In the genomic region with DNA sequence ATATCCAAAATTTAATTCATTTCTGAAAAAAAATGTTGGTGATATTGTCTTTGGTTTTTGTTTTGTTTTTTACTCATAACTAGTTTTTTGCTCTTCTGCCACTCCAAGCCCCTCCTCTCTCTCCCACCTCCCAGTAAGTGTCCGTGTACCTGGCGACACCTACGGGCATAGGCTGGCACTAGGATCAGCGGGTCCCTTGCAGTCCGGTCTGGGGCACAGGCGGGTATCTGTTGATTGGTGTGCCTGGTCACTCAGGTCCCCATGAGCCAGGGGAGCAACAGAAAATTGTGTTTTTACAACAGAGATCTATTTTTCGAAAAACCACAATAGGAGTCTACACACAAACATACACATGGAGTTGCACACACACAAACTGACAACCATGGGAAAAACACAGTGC, we compare ENCODE assay signal across 15 cellular contexts.
DNase-seq lines count a peak whose midpoint lies in the region; TF ChIP-seq lines count a peak whose summit lies in the region.
"Had no signal": no experiment of that assay in that cellular context is flagged by ENCODE, and none has a peak within 500 bp of the region (broad histone marks: within the 10 kb centered on the region; RNA-seq: fewer than 3 reads in every experiment).

No MANE protein-coding gene starts in this region.

- H3K9me3 Mint-ChIP-seq in H9 = no peaks in the 10 kb centered on the region
- H3K9me3 Mint-ChIP-seq: CD8-positive, alpha-beta memory T cell had no signal

- no peak overlapping the region for H3K4me3 Mint-ChIP-seq in H9
- H3K4me3 Mint-ChIP-seq: B cell; CD8-positive, alpha-beta memory T cell had no signal

- H3K4ac ChIP-seq in neuronal stem cell (ENCODE audit: low read length) (no peak overlapping the region), H9 (ENCODE audit: low read depth, low read length) (no peak overlapping the region)

- peak; percentile 28 for DNase-seq in NCI-H748 (lab: John Stamatoyannopoulos, UW; ENCODE audit: unreplicated experiment)
- DNase-seq in NCI-H748 treated with DMSO at 0.1 percent for 48 hours (lab: John Stamatoyannopoulos, UW) = no peak
- peak; percentile 70 for DNase-seq in NCI-H69 (lab: John Stamatoyannopoulos, UW)
- DNase-seq in cerebellar cortex (ENCODE audit: low spot score) = peak; percentile 80
- DNase-seq in neuronal stem cell (ENCODE audit: low spot score) = no peak
- DNase-seq in iPS-NIHi11 (ENCODE audit: low spot score) = no peak
- no peak for DNase-seq in H9
- no peak for DNase-seq in stimulated activated naive CD4-positive, alpha-beta T cell (lab: John Stamatoyannopoulos, UW)
- DNase-seq: CD8-positive, alpha-beta memory T cell; COR-L47; GDM1; GM23248; IMR-90 had no signal

- H2BK12ac ChIP-seq in neuronal stem cell (ENCODE audit: low read length) (no peak overlapping the region), H9 (ENCODE audit: insufficient read length, low read depth, low read length) (no peak overlapping the region)

- peaks cover 11 to 16% of the 10 kb centered on the region in 2 donors for H3K4me1 ChIP-seq in neuronal stem cell (ENCODE audit: control insufficient read depth in 2 of 2, insufficient read depth in 1 of 2, low read depth in 1 of 2, low read length in 2 of 2)
- peaks cover 13% of the 10 kb centered on the region for H3K4me1 ChIP-seq in H9 (ENCODE audit: insufficient read depth, low read length)

- TF ChIP-seq CTCF in H9 (conservative IDR thresholded peaks at IDR 0.05) = no peak

- H3K56ac ChIP-seq in H9 (ENCODE audit: insufficient read length, low read depth, low read length) = no peak overlapping the region

- no peak overlapping the region for H3K14ac ChIP-seq in neuronal stem cell (ENCODE audit: low read length)
- no peak overlapping the region for H3K14ac ChIP-seq in H9 (ENCODE audit: insufficient read depth, low read length)

- H3K18ac ChIP-seq in neuronal stem cell (ENCODE audit: low read length) (peak overlapping the region; percentile 77), H9 (ENCODE audit: insufficient read length, low read depth, low read length) (no peak overlapping the region)

- no peak overlapping the region for H2BK120ac ChIP-seq in neuronal stem cell (ENCODE audit: low read depth, low read length)
- no peak overlapping the region for H2BK120ac ChIP-seq in H9 (ENCODE audit: low read depth, low read length, poor library complexity, severe bottlenecking)

- H2BK20ac ChIP-seq in H9 (ENCODE audit: low read depth, low read length, poor library complexity, severe bottlenecking) = no peak overlapping the region

- H3K36me3 ChIP-seq in neuronal stem cell (replicated peaks in 1 of 2; ENCODE audit: control insufficient read depth in 2 of 2, insufficient read depth in 2 of 2, low read length in 2 of 2) = peaks cover 0 to 2% of the 10 kb centered on the region in 2 donors
- H3K36me3 ChIP-seq: BLaER1 treated with 17β-estradiol and CSF1 and Interleukin-3, amounts not matched to agents 10 nM and 100 nM had no signal

- peak overlapping the region in 1 of 3 experiments; percentile 8; a peak in 1 of 7 replicates for H3K27ac Mint-ChIP-seq in H9
- H3K27ac Mint-ChIP-seq: B cell; CD8-positive, alpha-beta memory T cell had no signal

- no peak overlapping the region for H3T11ph ChIP-seq in H9 (ENCODE audit: low read length)

- H3K27ac ChIP-seq in neuronal stem cell (replicated peaks; ENCODE audit: low read length) (no peak overlapping the region), H9 (ENCODE audit: insufficient read length, low read depth, low read length) (no peak overlapping the region)
- H3K27ac ChIP-seq: BLaER1 treated with 17β-estradiol and CSF1 and Interleukin-3, amounts not matched to agents 10 nM and 100 nM; GM23248 had no signal

- no peaks in the 10 kb centered on the region for H3K79me2 ChIP-seq in H9 (ENCODE audit: insufficient read depth, low read length)

- H3K23ac ChIP-seq in neuronal stem cell (ENCODE audit: low read depth, low read length, poor library complexity) = no peak overlapping the region
- no peak overlapping the region for H3K23ac ChIP-seq in H9 (ENCODE audit: insufficient read length, low read depth, low read length)

- no peaks in the 10 kb centered on the region for H3K79me1 ChIP-seq in neuronal stem cell (ENCODE audit: low read depth, low read length)
- no peaks in the 10 kb centered on the region for H3K79me1 ChIP-seq in H9 (ENCODE audit: insufficient read depth, low read depth, low read length, poor library complexity, severe bottlenecking)

- H3K27me3 ChIP-seq in neuronal stem cell (ENCODE audit: control insufficient read depth in 3 of 3, insufficient read depth in 3 of 3, low read depth in 1 of 3, low read length in 3 of 3) = no peaks in the 10 kb centered on the region
- H3K27me3 ChIP-seq in H9 (ENCODE audit: insufficient read depth, low read length) = no peaks in the 10 kb centered on the region
- H3K27me3 ChIP-seq: BLaER1 treated with 17β-estradiol and CSF1 and Interleukin-3, amounts not matched to agents 10 nM and 100 nM had no signal

- H3K9ac ChIP-seq in neuronal stem cell (ENCODE audit: low read depth, low read length, poor library complexity) (no peak overlapping the region), H9 (ENCODE audit: extremely low read depth, insufficient read length, low read length) (no peak overlapping the region)
- H3K9ac ChIP-seq: BLaER1 treated with 17β-estradiol and CSF1 and Interleukin-3, amounts not matched to agents 10 nM and 100 nM; GM23248 had no signal

- H3K4me1 Mint-ChIP-seq in H9 = peaks cover 76 to 80% of the 10 kb centered on the region in 2 experiments

- H2BK5ac ChIP-seq in neuronal stem cell (ENCODE audit: low read length) (no peak overlapping the region), H9 (ENCODE audit: insufficient read length, low read length) (no peak overlapping the region)

- H3K4me2 ChIP-seq in neuronal stem cell (ENCODE audit: insufficient read depth, low read length, poor library complexity, severe bottlenecking) = no peak overlapping the region
- no peak overlapping the region for H3K4me2 ChIP-seq in H9 (ENCODE audit: insufficient read depth, insufficient read length, low read length)
- H3K4me2 ChIP-seq: BLaER1 treated with 17β-estradiol and CSF1 and Interleukin-3, amounts not matched to agents 10 nM and 100 nM had no signal

- no peak overlapping the region for H2AFZ ChIP-seq in neuronal stem cell (ENCODE audit: low read length)
- H2AFZ ChIP-seq in H9 (ENCODE audit: low read length) = no peak overlapping the region
- H2AFZ ChIP-seq: GM23248 had no signal

- H4K91ac ChIP-seq in neuronal stem cell (ENCODE audit: low read depth, low read length, poor library complexity) (no peak overlapping the region), H9 (ENCODE audit: insufficient read length, low read depth, low read length) (no peak overlapping the region)

- no peak overlapping the region for H4K5ac ChIP-seq in H9 (ENCODE audit: insufficient read length, low read depth, low read length)

- no peak overlapping the region for H4K8ac ChIP-seq in neuronal stem cell (ENCODE audit: low read depth, low read length)
- H4K8ac ChIP-seq in H9 (replicated peaks; ENCODE audit: insufficient read length, low read depth, low read length) = no peak overlapping the region

- no peaks in the 10 kb centered on the region for H4K20me1 ChIP-seq in H9 (ENCODE audit: control insufficient read depth, insufficient read depth, insufficient read length)
- H4K20me1 ChIP-seq: BLaER1 treated with 17β-estradiol and CSF1 and Interleukin-3, amounts not matched to agents 10 nM and 100 nM had no signal

- H2BK15ac ChIP-seq in neuronal stem cell (ENCODE audit: low read length) = no peak overlapping the region
- H2BK15ac ChIP-seq in H9 (ENCODE audit: low read depth, low read length) = no peak overlapping the region

- H3K27me3 Mint-ChIP-seq in H9 (ENCODE audit: low read depth) = no peaks in the 10 kb centered on the region
- H3K27me3 Mint-ChIP-seq: B cell had no signal

- no peaks in the 10 kb centered on the region for H3K36me3 Mint-ChIP-seq in H9 (ENCODE audit: insufficient read depth in 1 of 3, low read depth in 3 of 3)

- WGBS in neuronal stem cell (ENCODE audit: extremely low coverage in 2 of 2, insufficient read length in 2 of 2, insufficient replicate concordance in 1 of 2), 2 donors = no CpG with 5 or more reads among the region's 7 CpGs
- no CpG with 5 or more reads among the region's 7 CpGs for WGBS in H9 (ENCODE audit: extremely low coverage, insufficient read length, low lambda C conversion rate)

- H3K9me3 ChIP-seq in neuronal stem cell (replicated peaks in 1 of 2; ENCODE audit: control insufficient read depth in 2 of 2, insufficient read depth in 1 of 2, low read depth in 1 of 2, low read length in 2 of 2) (no peaks in the 10 kb centered on the region), H9 (ENCODE audit: control insufficient read depth, low read depth, low read length) (no peaks in the 10 kb centered on the region)
- H3K9me3 ChIP-seq: BLaER1 treated with 17β-estradiol and CSF1 and Interleukin-3, amounts not matched to agents 10 nM and 100 nM had no signal

- no peak overlapping the region for H3K4me3 ChIP-seq in neuronal stem cell (ENCODE audit: low read length in 2 of 2)
- H3K4me3 ChIP-seq: BLaER1 treated with 17β-estradiol and CSF1 and Interleukin-3, amounts not matched to agents 10 nM and 100 nM; GM23248 had no signal

- H2AK5ac ChIP-seq in neuronal stem cell (ENCODE audit: low read depth, low read length) = no peak overlapping the region
- no peak overlapping the region for H2AK5ac ChIP-seq in H9 (ENCODE audit: insufficient read length, low read length)

- no peaks in the 10 kb centered on the region for H3K23me2 ChIP-seq in H9 (ENCODE audit: insufficient read length, low read depth, low read length, poor library complexity, severe bottlenecking)

Comparison
In these comparisons a context has a peak if more than half of its experiments do, and no peak if none do; other contexts are left out.
1. DNase-seq: peak in NCI-H748 (single experiment), NCI-H69 (single experiment) and cerebellar cortex (single experiment); none in NCI-H748 treated with DMSO at 0.1 percent for 48 hours (single experiment), neuronal stem cell (single experiment), iPS-NIHi11 (single experiment), H9 (single experiment) and stimulated activated naive CD4-positive, alpha-beta T cell (0 of 6).